Comparison of ENCODE assay signal across 12 cellular contexts in genomic region chr1:34785875-34786470, GRCh38. TPM values are rescaled to one million over a fixed set of nuclear protein-coding genes. Genes with fewer than 3 reads are reported as not detected.
"Had no signal": no experiment of that assay in that cellular context is flagged by ENCODE, and none has a peak within 500 bp of the region (broad histone marks: within the 10 kb centered on the region; RNA-seq: fewer than 3 reads in every experiment).

No MANE protein-coding gene starts in this region.

- H3K9me3 ChIP-seq: heart left ventricle, left lung, pancreas, vagina had no signal

- H3K4me3 ChIP-seq: heart left ventricle, left lung, neural progenitor cell, pancreas, skin epidermis, vagina had no signal

- H3K27ac ChIP-seq: heart left ventricle, left lung, neural progenitor cell, pancreas, skin epidermis, vagina had no signal

- H3K27ac Mint-ChIP-seq: activated B cell treated with CpG ODN at 0.5 μM for 24 hours; activated CD4-positive, alpha-beta T cell treated with anti-CD3 and anti-CD28 coated beads, Interleukin-2, amount 10 ng/mL, durations not matched to agents 24 days and 14 days; activated naive CD8-positive, alpha-beta T cell treated with anti-CD3 and anti-CD28 coated beads, Interleukin-2, amount 10 ng/mL, durations not matched to agents 7 days and 5 days had no signal

- H3K27me3 ChIP-seq: pancreas, vagina had no signal

- H3K4me3 Mint-ChIP-seq: activated B cell treated with CpG ODN at 0.5 μM for 24 hours; activated CD4-positive, alpha-beta T cell treated with anti-CD3 and anti-CD28 coated beads, Interleukin-2, amount 10 ng/mL, durations not matched to agents 24 days and 14 days; activated naive CD8-positive, alpha-beta T cell treated with anti-CD3 and anti-CD28 coated beads, Interleukin-2, amount 10 ng/mL, durations not matched to agents 7 days and 5 days had no signal

- H3K4me1 ChIP-seq: neural progenitor cell had no signal

- H3K36me3 Mint-ChIP-seq: activated naive CD8-positive, alpha-beta T cell treated with anti-CD3 and anti-CD28 coated beads, Interleukin-2, amount 10 ng/mL, durations not matched to agents 7 days and 5 days; neural progenitor cell had no signal

- H3K36me3 ChIP-seq: heart left ventricle, left lung, neural progenitor cell, pancreas had no signal

- H3K9me3 Mint-ChIP-seq: activated B cell treated with CpG ODN at 0.5 μM for 24 hours; activated CD4-positive, alpha-beta T cell treated with anti-CD3 and anti-CD28 coated beads, Interleukin-2, amount 10 ng/mL, durations not matched to agents 24 days and 14 days; activated naive CD8-positive, alpha-beta T cell treated with anti-CD3 and anti-CD28 coated beads, Interleukin-2, amount 10 ng/mL, durations not matched to agents 7 days and 5 days had no signal

- DNase-seq: activated B cell treated with CpG ODN at 0.5 μM for 24 hours had no signal

RNA-seq across cellular contexts. Expression of gene GJB3, which starts 5.0 kb away (rescaled TPM):
- total RNA-seq: activated B cell treated with CpG ODN at 0.5 μM for 24 hours; activated CD4-positive, alpha-beta T cell treated with anti-CD3 and anti-CD28 coated beads, Interleukin-2, amount 10 ng/mL, durations not matched to agents 24 days and 14 days; activated naive CD8-positive, alpha-beta T cell treated with anti-CD3 and anti-CD28 coated beads, Interleukin-2, amount 10 ng/mL, durations not matched to agents 7 days and 5 days; cerebellum; heart left ventricle; T-helper 1 cell treated with Interleukin-12 subunit alpha and Interleukin-12 subunit beta and Interleukin-4 antibody, amounts not matched to agents 30 ng/mL and 1 ng/mL, for 36 hours had no signal
- polyA plus RNA-seq: heart left ventricle had no signal

RNA-seq across cellular contexts. Expression of gene GJA4, which starts 6.8 kb away (rescaled TPM):
- total RNA-seq: activated B cell treated with CpG ODN at 0.5 μM for 24 hours; activated CD4-positive, alpha-beta T cell treated with anti-CD3 and anti-CD28 coated beads, Interleukin-2, amount 10 ng/mL, durations not matched to agents 24 days and 14 days; activated naive CD8-positive, alpha-beta T cell treated with anti-CD3 and anti-CD28 coated beads, Interleukin-2, amount 10 ng/mL, durations not matched to agents 7 days and 5 days had no signal

RNA-seq across cellular contexts. Expression of gene GJB4, which starts 26.4 kb away (rescaled TPM):
- total RNA-seq: activated B cell treated with CpG ODN at 0.5 μM for 24 hours; activated CD4-positive, alpha-beta T cell treated with anti-CD3 and anti-CD28 coated beads, Interleukin-2, amount 10 ng/mL, durations not matched to agents 24 days and 14 days; activated naive CD8-positive, alpha-beta T cell treated with anti-CD3 and anti-CD28 coated beads, Interleukin-2, amount 10 ng/mL, durations not matched to agents 7 days and 5 days; cerebellum; dermis microvascular lymphatic vessel endothelial cell; heart left ventricle; left lung; T-helper 1 cell treated with Interleukin-12 subunit alpha and Interleukin-12 subunit beta and Interleukin-4 antibody, amounts not matched to agents 30 ng/mL and 1 ng/mL, for 36 hours had no signal
- polyA plus RNA-seq: heart left ventricle, pancreas had no signal

RNA-seq across cellular contexts. Expression of gene GJB5, which starts 31.1 kb away (rescaled TPM):
- total RNA-seq: activated B cell treated with CpG ODN at 0.5 μM for 24 hours; activated CD4-positive, alpha-beta T cell treated with anti-CD3 and anti-CD28 coated beads, Interleukin-2, amount 10 ng/mL, durations not matched to agents 24 days and 14 days; activated naive CD8-positive, alpha-beta T cell treated with anti-CD3 and anti-CD28 coated beads, Interleukin-2, amount 10 ng/mL, durations not matched to agents 7 days and 5 days; cerebellum; dermis microvascular lymphatic vessel endothelial cell; heart left ventricle; pancreas; T-helper 1 cell treated with Interleukin-12 subunit alpha and Interleukin-12 subunit beta and Interleukin-4 antibody, amounts not matched to agents 30 ng/mL and 1 ng/mL, for 36 hours had no signal
- polyA plus RNA-seq: heart left ventricle, pancreas had no signal
